In the genomic region with DNA sequence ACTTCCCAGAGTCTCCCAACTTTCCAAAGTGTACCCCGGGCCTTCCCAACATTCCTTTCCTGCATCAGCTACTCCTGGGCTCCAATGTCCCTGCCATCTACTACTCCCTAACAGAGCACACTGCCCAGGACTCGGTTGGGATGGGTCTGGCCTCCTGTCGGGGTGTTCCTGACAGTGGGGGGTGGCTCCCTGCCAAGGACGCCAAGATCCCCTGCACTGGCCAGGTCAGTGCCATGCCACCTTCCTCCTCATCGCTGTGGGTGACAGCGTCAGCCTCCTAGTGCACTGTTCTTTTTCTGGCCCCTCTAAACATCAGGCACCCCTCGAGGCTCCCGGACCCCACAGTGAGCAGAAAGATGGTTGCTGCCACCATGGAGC, we compare ENCODE assay signal across 8 cellular contexts. TPM values are rescaled to one million over a fixed set of nuclear protein-coding genes. Genes with fewer than 3 reads are reported as not detected.
DNase-seq lines count a peak whose midpoint lies in the region; ATAC-seq and TF ChIP-seq lines count a peak whose summit lies in the region.
"Had no signal": no experiment of that assay in that cellular context is flagged by ENCODE, and none has a peak within 500 bp of the region (broad histone marks: within the 10 kb centered on the region; RNA-seq: fewer than 3 reads in every experiment).

No MANE protein-coding gene starts in this region.

- no peak for TF ChIP-seq POLR2A in transverse colon (IDR thresholded peaks at IDR 0.05)

- H3K27me3 Mint-ChIP-seq in natural killer cell (ENCODE audit: low read depth in 2 of 2), result no peaks in the 10 kb centered on the region

- no peak for TF ChIP-seq EP300 in transverse colon (IDR thresholded peaks at IDR 0.05; ENCODE audit: low read depth)

- no peak overlapping the region for H3K4me3 Mint-ChIP-seq in natural killer cell

- no peaks in the 10 kb centered on the region for H3K9me3 Mint-ChIP-seq in natural killer cell

- CTCF ChIA-PET in HEK293T (lab: Yijun Ruan, JAX), result no interaction called here

- in situ Hi-C loops in transverse colon (cut with MboI; ENCODE audit: low pct_ligation_motif_present in 1 of 4, low pct_unique_long_range_greater_than_20kb in 1 of 4, low sequenced_read_pairs in 3 of 4), result no loop called here

- H3K9ac ChIP-seq in SK-N-MC (ENCODE audit: insufficient read length), result no peak overlapping the region

- H3K4me3 ChIP-seq in SK-N-MC (no peak overlapping the region), epithelial cell of proximal tubule (ENCODE audit: low read depth, low read length) (peak overlapping the region; percentile 42), transverse colon (no peak overlapping the region)

- peak overlapping the region; percentile 57; the same call in 1 of the 2 replicates for H3K27ac ChIP-seq in SK-N-MC
- peak overlapping the region; percentile 5 to 59 (median 35) for H3K27ac ChIP-seq in transverse colon

- peaks cover 20 to 46% (median 32%) of the 10 kb centered on the region in 4 donors for H3K4me1 ChIP-seq in transverse colon

- POLR2A ChIA-PET in HEK293T (lab: Yijun Ruan, JAX), result no interaction called here

- intact Hi-C loops in natural killer cell (cut with micrococcal nuclease), result no loop called here
- intact Hi-C loops in transverse colon (cut with DNase I; ENCODE audit: low total_unique reads), result no loop called here

- no peaks in the 10 kb centered on the region for H3K27me3 ChIP-seq in transverse colon

- no peaks in the 10 kb centered on the region for H3K36me3 ChIP-seq in SK-N-MC (ENCODE audit: insufficient read depth, low read length)
- no peaks in the 10 kb centered on the region for H3K36me3 ChIP-seq in transverse colon

- H3K36me3 Mint-ChIP-seq in natural killer cell, result no peaks in the 10 kb centered on the region

- TF ChIP-seq CTCF in epithelial cell of proximal tubule (conservative IDR thresholded peaks at IDR 0.05; ENCODE audit: low read depth, low read length) (no peak), natural killer cell (IDR thresholded peaks at IDR 0.05) (no peak), transverse colon (IDR thresholded peaks at IDR 0.05) (no peak)

- DNase-seq in SK-N-MC (ENCODE audit: low read depth, low spot score), result no peak
- no peak for DNase-seq in epithelial cell of proximal tubule (ENCODE audit: low read depth)
- DNase-seq in natural killer cell, result no peak
- no peak for DNase-seq in transverse colon
- DNase-seq in GDM1 (lab: John Stamatoyannopoulos, UW), result no peak
- DNase-seq in HEK293T (ENCODE audit: extremely low spot score), result no peak

- peak overlapping the region; percentile 21 to 78 for H3K27ac Mint-ChIP-seq in natural killer cell

- no peak for ATAC-seq in natural killer cell
- ATAC-seq in HG03108 (IDR thresholded peaks at IDR 0.05; ENCODE audit: unreplicated experiment), result no peak

- WGBS in transverse colon (ENCODE audit: low coverage in 1 of 2), 2 donors, result 60% methylated on average over 8 of the region's 8 CpGs; no CpG with 5 or more reads in 1 of the 2 donors

- peaks cover 67 to 75% of the 10 kb centered on the region in 2 donors for H3K4me1 Mint-ChIP-seq in natural killer cell

- H3K9me3 ChIP-seq in SK-N-MC (ENCODE audit: low read depth, low read length) (no peaks in the 10 kb centered on the region), transverse colon (no peaks in the 10 kb centered on the region)

TF ChIP-seq in HEK293T, 16 proteins besides CTCF, POLR2A, EP300 and RAD21:
- TF ChIP-seq, protein P1, sequence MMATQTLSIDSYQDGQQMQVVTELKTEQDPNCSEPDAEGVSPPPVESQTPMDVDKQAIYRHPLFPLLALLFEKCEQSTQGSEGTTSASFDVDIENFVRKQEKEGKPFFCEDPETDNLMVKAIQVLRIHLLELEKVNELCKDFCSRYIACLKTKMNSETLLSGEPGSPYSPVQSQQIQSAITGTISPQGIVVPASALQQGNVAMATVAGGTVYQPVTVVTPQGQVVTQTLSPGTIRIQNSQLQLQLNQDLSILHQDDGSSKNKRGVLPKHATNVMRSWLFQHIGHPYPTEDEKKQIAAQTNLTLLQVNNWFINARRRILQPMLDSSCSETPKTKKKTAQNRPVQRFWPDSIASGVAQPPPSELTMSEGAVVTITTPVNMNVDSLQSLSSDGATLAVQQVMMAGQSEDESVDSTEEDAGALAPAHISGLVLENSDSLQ (IDR thresholded peaks at IDR 0.05), result no peak
- no peak for TF ChIP-seq L3MBTL2 (conservative IDR thresholded peaks at IDR 0.05)
- no peak for TF ChIP-seq ZNF384 (IDR thresholded peaks at IDR 0.05)
- TF ChIP-seq BHLHE40 (IDR thresholded peaks at IDR 0.05; ENCODE audit: borderline replicate concordance), result no peak
- TF ChIP-seq FOXK2 (IDR thresholded peaks at IDR 0.05), result no peak
- no peak for TF ChIP-seq SUZ12 (IDR thresholded peaks at IDR 0.05)
- TF ChIP-seq NFRKB (IDR thresholded peaks at IDR 0.05), result no peak
- no peak for TF ChIP-seq SP1 (IDR thresholded peaks at IDR 0.05)
- TF ChIP-seq FOXA1 (IDR thresholded peaks at IDR 0.05), result no peak
- no peak for TF ChIP-seq LEF1 (IDR thresholded peaks at IDR 0.05; ENCODE audit: borderline replicate concordance)
- TF ChIP-seq FOXM1 (IDR thresholded peaks at IDR 0.05; ENCODE audit: borderline replicate concordance), result no peak
- no peak for TF ChIP-seq ELF4 (IDR thresholded peaks at IDR 0.05)
- TF ChIP-seq HDGF (IDR thresholded peaks at IDR 0.05; ENCODE audit: borderline replicate concordance), result no peak
- TF ChIP-seq TARDBP (IDR thresholded peaks at IDR 0.05), result no peak
- no peak for TF ChIP-seq ARNT (IDR thresholded peaks at IDR 0.05)
- no peak for TF ChIP-seq CTBP1 (IDR thresholded peaks at IDR 0.05; ENCODE audit: borderline replicate concordance)

RNA-seq across cellular contexts. Expression of a gene that starts 13.8 kb away (rescaled TPM):
- total RNA-seq in epithelial cell of proximal tubule (5.8 and 10.1 TPM in 2 replicates), natural killer cell (100 to 1,000 TPM in 1 of 3 donors, 10 to 100 TPM in 2; 92.2 to 120 (median 99.3) TPM), transverse colon (10 to 100 TPM; 25.0 to 54.2 (median 38.0) TPM)

RNA-seq across cellular contexts. Expression of a gene that starts 38.0 kb away (rescaled TPM):
- total RNA-seq in epithelial cell of proximal tubule (not detected in 2 replicates), natural killer cell (not detected), transverse colon (not detected)
- total RNA-seq: renal cortical epithelial cell had no signal

RNA-seq across cellular contexts. Expression of a gene that starts 38.3 kb away (rescaled TPM):
- 4.6 TPM in 2 replicates for total RNA-seq in epithelial cell of proximal tubule
- total RNA-seq in natural killer cell, result 1 to 10 TPM; 1.2 to 2.8 (median 1.4) TPM
- total RNA-seq in transverse colon, result 1 to 10 TPM in 2 of 4 donors, under 1 TPM in 2; 0.20 to 6.7 (median 1.6) TPM
